Comparison of ENCODE assay signal across 8 cellular contexts in genomic region chr5:16550316-16550952, GRCh38.
DNase-seq lines count a peak whose midpoint lies in the region; ATAC-seq and TF ChIP-seq lines count a peak whose summit lies in the region.

No MANE protein-coding gene starts in this region.

- H3K79me2 ChIP-seq in parathyroid adenoma, result peaks cover 11% of the 10 kb centered on the region

- H3K36me3 ChIP-seq in parathyroid adenoma (ENCODE audit: control insufficient read depth, insufficient read depth, low read length), result no peaks in the 10 kb centered on the region

- peaks cover 7% of the 10 kb centered on the region for H3K4me1 ChIP-seq in parathyroid adenoma

- H3K27ac ChIP-seq in parathyroid adenoma, result no peak overlapping the region

- H2AFZ ChIP-seq in parathyroid adenoma, result no peak overlapping the region

- H3K4me2 ChIP-seq in parathyroid adenoma (ENCODE audit: low read length), result no peak overlapping the region

- TF ChIP-seq CTCF in parathyroid adenoma (IDR thresholded peaks at IDR 0.05), result peak; percentile 73

- intact Hi-C loops in posterior vena cava (cut with DNase I), result loop anchor here (1.0 to 10.0 kb wide), 2 partner anchors 43 to 56 kb away; no protein-coding TSS in a partner anchor

- no peak overlapping the region for H3K9ac ChIP-seq in parathyroid adenoma

- H3K27me3 ChIP-seq in parathyroid adenoma (ENCODE audit: control insufficient read depth, insufficient read depth, low read length), result no peaks in the 10 kb centered on the region

- H3K4me3 ChIP-seq in parathyroid adenoma (ENCODE audit: low read depth, low read length), result no peak overlapping the region

- peak; percentile 75 for ATAC-seq in GM21447 (IDR thresholded peaks at IDR 0.05; ENCODE audit: unreplicated experiment)

- DNase-seq in NCI-H2107 treated with DMSO at 0.1 percent for 48 hours (lab: John Stamatoyannopoulos, UW; ENCODE audit: unreplicated experiment) (peak; percentile 9), NCI-H2107 (lab: John Stamatoyannopoulos, UW) (no peak), HPDE6-E6E7 (ENCODE audit: extremely low spot score) (peak; percentile 66), RPMI8226 (peak; percentile 59), dermis microvascular lymphatic vessel endothelial cell (ENCODE audit: low read depth in 2 of 2) (peak; percentile 21 to 63), posterior vena cava (ENCODE audit: low spot score) (no peak)

- no peaks in the 10 kb centered on the region for H3K9me3 ChIP-seq in parathyroid adenoma (ENCODE audit: control insufficient read depth, low read length)

Comparison
In these comparisons a context has a peak if more than half of its experiments do, and no peak if none do; other contexts are left out.
1. DNase-seq: peak in NCI-H2107 treated with DMSO at 0.1 percent for 48 hours (single experiment), HPDE6-E6E7 (single experiment), RPMI8226 (single experiment) and dermis microvascular lymphatic vessel endothelial cell (2 of 2); none in NCI-H2107 (single experiment) and posterior vena cava (single experiment).